1 cellular context compared by ENCODE assay signal in the genomic region with DNA sequence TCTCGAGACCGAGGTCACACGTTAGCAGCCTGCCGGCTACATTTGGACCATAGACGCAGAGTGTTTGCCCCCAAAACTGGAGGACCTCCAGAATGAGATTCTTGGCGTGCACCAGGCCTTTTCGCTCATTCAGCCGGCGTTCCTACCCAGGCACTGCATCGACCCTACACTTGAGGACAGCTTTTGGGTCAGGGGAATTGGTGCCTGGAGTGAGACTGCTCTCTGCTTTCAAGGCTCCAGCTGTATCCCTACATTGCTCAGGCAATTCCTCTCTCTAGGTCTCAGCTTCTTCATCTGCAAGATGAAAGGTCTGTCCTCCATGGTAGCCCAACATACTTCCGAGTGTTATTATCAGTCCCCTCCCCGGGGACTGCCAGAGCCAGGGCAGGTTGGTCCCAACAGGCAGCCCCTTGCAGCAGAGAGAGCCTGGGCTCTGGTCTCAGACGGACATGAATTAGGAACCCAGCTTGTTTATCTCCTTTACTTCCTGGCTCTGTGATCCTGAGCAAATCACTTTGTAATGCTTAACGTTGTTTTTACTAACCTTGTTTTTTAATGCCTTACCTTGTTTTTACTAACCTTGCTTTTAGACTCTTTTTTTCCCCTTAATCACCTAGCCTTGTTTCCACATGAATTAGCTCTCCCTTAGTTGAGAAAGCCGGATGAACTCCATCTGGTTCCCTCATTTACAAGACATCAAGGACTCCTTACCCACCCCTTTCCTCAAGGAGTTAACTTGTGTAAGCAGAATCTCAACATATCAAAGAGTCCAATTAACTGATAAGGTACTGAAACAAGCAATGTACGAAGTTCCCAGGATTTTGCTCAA.
TF ChIP-seq lines count a peak whose summit lies in the region.

No MANE protein-coding gene starts in this region.

TF ChIP-seq in HCT116, 20 proteins besides CTCF, POLR2A, EP300 and RAD21 (continued from another document):
- TF ChIP-seq REST (IDR thresholded peaks at IDR 0.05; ENCODE audit: low read depth) (no peak), TCF7L2 (IDR thresholded peaks at IDR 0.05; ENCODE audit: borderline replicate concordance, extremely low read depth, insufficient read depth, insufficient read length) (no peak), ZNF274 (IDR thresholded peaks at IDR 0.05; ENCODE audit: low read depth, low read length) (no peak), JUND (IDR thresholded peaks at IDR 0.05) (no peak), SIN3A (IDR thresholded peaks at IDR 0.05; ENCODE audit: low read depth) (no peak), SRF (IDR thresholded peaks at IDR 0.05; ENCODE audit: low read depth) (no peak), SP1 (IDR thresholded peaks at IDR 0.05; ENCODE audit: low read depth) (no peak), ELF1 (IDR thresholded peaks at IDR 0.05; ENCODE audit: borderline replicate concordance, low read depth) (no peak), CEBPB (IDR thresholded peaks at IDR 0.05; ENCODE audit: low read depth) (no peak)
- TF ChIP-seq, protein P1, sequence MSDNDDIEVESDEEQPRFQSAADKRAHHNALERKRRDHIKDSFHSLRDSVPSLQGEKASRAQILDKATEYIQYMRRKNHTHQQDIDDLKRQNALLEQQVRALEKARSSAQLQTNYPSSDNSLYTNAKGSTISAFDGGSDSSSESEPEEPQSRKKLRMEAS (IDR thresholded peaks at IDR 0.05) = no peak
- TF ChIP-seq, protein P2, sequence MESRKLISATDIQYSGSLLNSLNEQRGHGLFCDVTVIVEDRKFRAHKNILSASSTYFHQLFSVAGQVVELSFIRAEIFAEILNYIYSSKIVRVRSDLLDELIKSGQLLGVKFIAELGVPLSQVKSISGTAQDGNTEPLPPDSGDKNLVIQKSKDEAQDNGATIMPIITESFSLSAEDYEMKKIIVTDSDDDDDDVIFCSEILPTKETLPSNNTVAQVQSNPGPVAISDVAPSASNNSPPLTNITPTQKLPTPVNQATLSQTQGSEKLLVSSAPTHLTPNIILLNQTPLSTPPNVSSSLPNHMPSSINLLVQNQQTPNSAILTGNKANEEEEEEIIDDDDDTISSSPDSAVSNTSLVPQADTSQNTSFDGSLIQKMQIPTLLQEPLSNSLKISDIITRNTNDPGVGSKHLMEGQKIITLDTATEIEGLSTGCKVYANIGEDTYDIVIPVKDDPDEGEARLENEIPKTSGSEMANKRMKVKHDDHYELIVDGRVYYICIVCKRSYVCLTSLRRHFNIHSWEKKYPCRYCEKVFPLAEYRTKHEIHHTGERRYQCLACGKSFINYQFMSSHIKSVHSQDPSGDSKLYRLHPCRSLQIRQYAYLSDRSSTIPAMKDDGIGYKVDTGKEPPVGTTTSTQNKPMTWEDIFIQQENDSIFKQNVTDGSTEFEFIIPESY (IDR thresholded peaks at IDR 0.05; ENCODE audit: extremely low read depth, insufficient replicate concordance, low read length) = no peak
TF ChIP-seq in HCT116: peak in this region for 0.
